22 cellular contexts compared by ENCODE assay signal in the genomic region with DNA sequence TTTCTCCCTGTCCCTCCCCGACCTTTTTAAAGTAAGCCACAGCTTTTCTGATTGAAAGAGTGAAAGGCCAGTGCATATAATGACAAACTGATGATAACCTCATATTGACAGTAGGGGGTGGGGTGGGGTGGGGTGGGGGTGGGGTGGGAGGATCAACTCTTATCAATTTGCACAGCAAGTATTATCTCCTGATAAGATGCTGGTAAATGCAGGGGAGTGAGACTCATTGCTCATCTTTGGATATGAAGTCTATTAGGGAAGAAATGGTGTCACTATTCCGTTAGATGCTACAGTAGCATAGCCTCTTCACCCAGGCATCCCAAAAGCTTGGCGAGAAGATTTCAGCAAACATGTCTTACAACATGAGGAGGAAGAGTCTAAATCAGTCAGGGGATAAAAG.
"Had no signal": no experiment of that assay in that cellular context is flagged by ENCODE, and none has a peak within 500 bp of the region (broad histone marks: within the 10 kb centered on the region; RNA-seq: fewer than 3 reads in every experiment).

No MANE protein-coding gene starts in this region.

- DNase-seq: IMR-90, Kasumi-1, MM.1S, NCI-H1092 treated with DMSO at 0.1 percent for 48 hours, NCI-H1436, NCI-H187, NCI-H2029, NCI-H2081 treated with DMSO at 0.1 percent for 48 hours, NCI-H2171, NCI-H226, NCI-H446, NCI-H510A, NCI-H524 treated with DMSO at 0.1 percent for 48 hours, NCI-H69, NCI-H774, PC-3, SHP77, SK-N-SH had no signal

- H3K27ac ChIP-seq: KMS-11, RWPE1 had no signal

- H3K4me2 ChIP-seq: KMS-11, SK-N-SH had no signal

- ATAC-seq: HepG2, Panc1, PC-3 had no signal

- H3K9ac ChIP-seq: KMS-11, SK-N-SH had no signal
